Comparison of ENCODE assay signal across 1 cellular context in the genomic region with DNA sequence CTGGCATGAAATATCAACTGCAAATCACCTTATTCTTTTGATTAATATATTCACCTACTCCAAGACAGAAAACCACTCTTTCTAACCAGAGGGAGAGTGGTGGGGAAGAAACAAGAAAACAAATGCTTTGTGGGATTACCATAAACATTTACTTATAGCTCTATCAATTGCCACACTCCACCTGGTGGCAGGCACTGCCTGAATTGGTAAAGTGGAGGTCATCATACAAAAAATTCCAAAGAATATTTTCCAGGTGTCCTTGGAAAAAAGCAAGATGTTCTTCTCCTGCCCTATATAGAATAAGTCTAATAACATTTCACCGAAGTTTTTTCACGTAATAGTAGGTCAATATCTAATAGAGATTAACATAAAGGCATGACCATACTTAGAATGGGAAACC.
TF ChIP-seq lines count a peak whose summit lies in the region.

No MANE protein-coding gene starts in this region.

TF ChIP-seq in IMR-90, 13 proteins besides CTCF, POLR2A, EP300 and RAD21 (continued from another document):
- TF ChIP-seq CHD1 (IDR thresholded peaks at IDR 0.05; ENCODE audit: low read depth, low read length), result no peak
